ENCODE assay signal across 2 cellular contexts in genomic region chr16:85524365-85524629, GRCh38.
TF ChIP-seq lines count a peak whose summit lies in the region.

No MANE protein-coding gene starts in this region.

TF ChIP-seq in IMR-90, 13 proteins besides CTCF, POLR2A, EP300 and RAD21:
- no peak for TF ChIP-seq USF2 (IDR thresholded peaks at IDR 0.05; ENCODE audit: low read depth, low read length)
- TF ChIP-seq RFX5 (IDR thresholded peaks at IDR 0.05; ENCODE audit: low read depth, low read length), result no peak
- TF ChIP-seq CHD1 (IDR thresholded peaks at IDR 0.05; ENCODE audit: low read depth, low read length), result no peak
- TF ChIP-seq NFE2L2 (IDR thresholded peaks at IDR 0.05; ENCODE audit: low read depth, low read length), result no peak
- TF ChIP-seq MAZ (IDR thresholded peaks at IDR 0.05; ENCODE audit: borderline replicate concordance, low read depth, low read length), result no peak
- TF ChIP-seq MAFK (IDR thresholded peaks at IDR 0.05; ENCODE audit: low read depth, low read length), result no peak
- TF ChIP-seq FOS (IDR thresholded peaks at IDR 0.05; ENCODE audit: low read depth, low read length), result no peak
- TF ChIP-seq MXI1 (IDR thresholded peaks at IDR 0.05; ENCODE audit: borderline replicate concordance, low read depth, low read length), result no peak
- TF ChIP-seq BHLHE40 (IDR thresholded peaks at IDR 0.05; ENCODE audit: low read depth, low read length), result no peak
- no peak for TF ChIP-seq RCOR1 (IDR thresholded peaks at IDR 0.05; ENCODE audit: insufficient replicate concordance, low read length)
- TF ChIP-seq ELK1 (IDR thresholded peaks at IDR 0.05; ENCODE audit: borderline replicate concordance, low read depth, low read length), result no peak
- TF ChIP-seq CEBPB (IDR thresholded peaks at IDR 0.05; ENCODE audit: low read depth, low read length), result no peak
- no peak for TF ChIP-seq SMC3 (IDR thresholded peaks at IDR 0.05; ENCODE audit: low read depth, low read length)

TF ChIP-seq in K562, 482 proteins besides CTCF, POLR2A, EP300 and RAD21:
- TF ChIP-seq ZFX (CRISPR knock-in tag; IDR thresholded peaks at IDR 0.05), result 0 out of 2 replicates have a peak, but pooled peaks have one; percentile 5
- no peak for TF ChIP-seq SNAPC5 (CRISPR knock-in tag; IDR thresholded peaks at IDR 0.05)
- TF ChIP-seq AFF1 (IDR thresholded peaks at IDR 0.05; ENCODE audit: low read depth in 1 of 2, partially characterized antibody in 2 of 2), result no peak
